Comparison of ENCODE assay signal across 8 cellular contexts in genomic region chr17:68462381-68463210, GRCh38. TPM values are rescaled to one million over a fixed set of nuclear protein-coding genes. Genes with fewer than 3 reads are reported as not detected.
DNase-seq lines count a peak whose midpoint lies in the region; ATAC-seq, FAIRE-seq and TF ChIP-seq lines count a peak whose summit lies in the region.

No MANE protein-coding gene starts in this region.

- peaks cover 8% of the 10 kb centered on the region for H3K27me3 ChIP-seq in astrocyte (ENCODE audit: insufficient read depth, low read length)

- TF ChIP-seq CTCF in GM12873 (IDR thresholded peaks at IDR 0.05; ENCODE audit: insufficient read depth, low read depth, low read length, missing control alignments) (peak; percentile 63), astrocyte (IDR thresholded peaks at IDR 0.05; ENCODE audit: insufficient read depth, low read depth, low read length) (peak; percentile 75)

- ATAC-seq in HG02759 (IDR thresholded peaks at IDR 0.05; ENCODE audit: unreplicated experiment) (peak; percentile 58), HG03460 (IDR thresholded peaks at IDR 0.05; ENCODE audit: unreplicated experiment) (no peak)

- peaks cover 4% of the 10 kb centered on the region for H3K4me1 ChIP-seq in astrocyte (ENCODE audit: insufficient read depth, low read length)

- H3K9ac ChIP-seq in astrocyte (ENCODE audit: low read length): no peak overlapping the region

- peak overlapping the region; percentile 15 for H3K4me3 Mint-ChIP-seq in T-helper 1 cell treated with Interleukin-12 subunit alpha and Interleukin-12 subunit beta and Interleukin-4 antibody, amounts not matched to agents 30 μg/mL and 1 μg/mL, for 36 hours
- no peak overlapping the region for H3K4me3 Mint-ChIP-seq in astrocyte (ENCODE audit: unreplicated experiment)

- H3K4me1 Mint-ChIP-seq in T-helper 1 cell treated with Interleukin-12 subunit alpha and Interleukin-12 subunit beta and Interleukin-4 antibody, amounts not matched to agents 30 μg/mL and 1 μg/mL, for 36 hours (ENCODE audit: low read depth): peaks cover 55% of the 10 kb centered on the region
- H3K4me1 Mint-ChIP-seq in astrocyte (ENCODE audit: low read depth, unreplicated experiment): peaks cover 9% of the 10 kb centered on the region

- no peak overlapping the region for H2AFZ ChIP-seq in astrocyte (ENCODE audit: low read depth, low read length)

- H4K20me1 ChIP-seq in astrocyte (ENCODE audit: insufficient read depth, low read length): no peaks in the 10 kb centered on the region

- peak overlapping the region; percentile 92 for H3K27ac Mint-ChIP-seq in T-helper 1 cell treated with Interleukin-12 subunit alpha and Interleukin-12 subunit beta and Interleukin-4 antibody, amounts not matched to agents 30 μg/mL and 1 μg/mL, for 36 hours
- H3K27ac Mint-ChIP-seq in astrocyte (ENCODE audit: unreplicated experiment): no peak overlapping the region

- H3K4me3 ChIP-seq in astrocyte (ENCODE audit: insufficient read depth, low read depth, low read length): no peak overlapping the region

- no peak for FAIRE-seq in astrocyte (lab: Jason Lieb, UNC)

- H3K36me3 ChIP-seq in astrocyte (ENCODE audit: insufficient read depth, low read length): no peaks in the 10 kb centered on the region

- no peaks in the 10 kb centered on the region for H3K9me3 ChIP-seq in astrocyte (ENCODE audit: insufficient read depth, low read depth, low read length)

- peak overlapping the region; percentile 42 for H3K4me2 ChIP-seq in astrocyte (ENCODE audit: low read length)

- peak; percentile 88 for DNase-seq in NCI-H1694 treated with DMSO at 0.1 percent for 48 hours (lab: John Stamatoyannopoulos, UW)
- peak; percentile 42 for DNase-seq in astrocyte (ENCODE audit: low read depth)
- peak; percentile 55 to 77 for DNase-seq in hippocampal formation (lab: John Stamatoyannopoulos, UW)
- DNase-seq in smooth muscle cell of the brain vasculature (ENCODE audit: low read depth, low spot score): peak; percentile 72

- H3K79me2 ChIP-seq in astrocyte (ENCODE audit: insufficient read depth, low read length): no peaks in the 10 kb centered on the region

- H3K9me3 Mint-ChIP-seq in T-helper 1 cell treated with Interleukin-12 subunit alpha and Interleukin-12 subunit beta and Interleukin-4 antibody, amounts not matched to agents 30 μg/mL and 1 μg/mL, for 36 hours: no peaks in the 10 kb centered on the region
- H3K9me3 Mint-ChIP-seq in astrocyte (ENCODE audit: unreplicated experiment): no peaks in the 10 kb centered on the region

- peaks cover 6% of the 10 kb centered on the region for H3K27me3 Mint-ChIP-seq in T-helper 1 cell treated with Interleukin-12 subunit alpha and Interleukin-12 subunit beta and Interleukin-4 antibody, amounts not matched to agents 30 μg/mL and 1 μg/mL, for 36 hours (ENCODE audit: low read depth)
- peaks cover 2% of the 10 kb centered on the region for H3K27me3 Mint-ChIP-seq in astrocyte (ENCODE audit: low read depth, unreplicated experiment)

- no peaks in the 10 kb centered on the region for H3K36me3 Mint-ChIP-seq in T-helper 1 cell treated with Interleukin-12 subunit alpha and Interleukin-12 subunit beta and Interleukin-4 antibody, amounts not matched to agents 30 μg/mL and 1 μg/mL, for 36 hours (ENCODE audit: low read depth)
- H3K36me3 Mint-ChIP-seq in astrocyte (ENCODE audit: low read depth, unreplicated experiment): no peaks in the 10 kb centered on the region

- H3K27ac ChIP-seq in astrocyte (ENCODE audit: low read depth, low read length): no peak overlapping the region

RNA-seq across cellular contexts. Expression of gene WIPI1, which starts 5.3 kb away (rescaled TPM):
- 83.5 and 92.4 TPM in 2 replicates for total RNA-seq in astrocyte

RNA-seq across cellular contexts. Expression of gene PRKAR1A, which starts 49.6 kb away (rescaled TPM):
- 235 and 254 TPM in 2 replicates for total RNA-seq in astrocyte
